Comparison of ENCODE assay signal across 8 cellular contexts in genomic region chr6:125749112-125749863, GRCh38. TPM values are rescaled to one million over a fixed set of nuclear protein-coding genes. Genes with fewer than 3 reads are reported as not detected.
DNase-seq lines count a peak whose midpoint lies in the region; ATAC-seq and TF ChIP-seq lines count a peak whose summit lies in the region.

Gene HEY2, plus strand, starts transcription at chr6:125749632. Its CDS starts 145 bp downstream, at chr6:125749777.

- H3K4me2 ChIP-seq in MM.1S (ENCODE audit: low read depth, low read length), result peak within 1 kb of the TSS; percentile 89
- peak within 1 kb of the TSS; percentile 93 for H3K4me2 ChIP-seq in SU-DHL-6 (ENCODE audit: low read depth, low read length, poor library complexity, severe bottlenecking)

- no peaks in the 10 kb centered on the region for H3K79me2 ChIP-seq in MM.1S (ENCODE audit: low read length)
- H3K79me2 ChIP-seq in SU-DHL-6 (ENCODE audit: insufficient read depth, low read length), result no peaks in the 10 kb centered on the region

- H3K27ac Mint-ChIP-seq in osteocyte (ENCODE audit: unreplicated experiment), result peak within 1 kb of the TSS; percentile 97

- peak within 1 kb of the TSS; percentile 88 for H2AFZ ChIP-seq in MM.1S (ENCODE audit: low read length)
- H2AFZ ChIP-seq in SU-DHL-6 (ENCODE audit: low read depth, low read length, severe bottlenecking), result peak within 1 kb of the TSS; percentile 86

- peaks cover 21% of the 10 kb centered on the region for H3K4me1 ChIP-seq in HAP-1
- H3K4me1 ChIP-seq in MM.1S (ENCODE audit: low read length), result peaks cover 6% of the 10 kb centered on the region; the same call in 1 of the 2 replicates
- H3K4me1 ChIP-seq in testis, result peaks cover 6% of the 10 kb centered on the region

- peaks cover 63% of the 10 kb centered on the region for H3K4me1 Mint-ChIP-seq in osteocyte (ENCODE audit: unreplicated experiment)

- H3K27ac ChIP-seq in MM.1S (ENCODE audit: low read length), result peak within 1 kb of the TSS; percentile 94
- no peak within 1 kb of the TSS for H3K27ac ChIP-seq in SU-DHL-6 (ENCODE audit: low read depth, low read length)
- peak within 1 kb of the TSS; percentile 83 to 90 for H3K27ac ChIP-seq in testis

- TF ChIP-seq CTCF in MM.1S (IDR thresholded peaks at IDR 0.05; ENCODE audit: low read length) (no peak), SU-DHL-6 (IDR thresholded peaks at IDR 0.05; ENCODE audit: insufficient read depth, low read length, poor library complexity, severe bottlenecking) (no peak), osteocyte (IDR thresholded peaks at IDR 0.05) (peak; percentile 8), testis (IDR thresholded peaks at IDR 0.05) (peak in 1 of 3 experiments; percentile 5)

- no peaks in the 10 kb centered on the region for H3K27me3 Mint-ChIP-seq in osteocyte (ENCODE audit: unreplicated experiment)

- H3K36me3 ChIP-seq in HAP-1 (replicated peaks) (no peaks in the 10 kb centered on the region), MM.1S (replicated peaks; ENCODE audit: insufficient read depth, low read length) (no peaks in the 10 kb centered on the region), SU-DHL-6 (ENCODE audit: low read length) (no peaks in the 10 kb centered on the region), testis (ENCODE audit: low read depth, missing control alignments) (no peaks in the 10 kb centered on the region)

- no peaks in the 10 kb centered on the region for H3K9me2 ChIP-seq in MM.1S (replicated peaks; ENCODE audit: insufficient read depth, low read length)
- H3K9me2 ChIP-seq in SU-DHL-6 (replicated peaks; ENCODE audit: insufficient read depth, low read length), result no peaks in the 10 kb centered on the region

- peaks cover 42% of the 10 kb centered on the region for H3F3A ChIP-seq in MM.1S (ENCODE audit: insufficient read depth, low read length)
- H3F3A ChIP-seq in SU-DHL-6 (ENCODE audit: insufficient read depth), result peaks cover 26% of the 10 kb centered on the region

- no peaks in the 10 kb centered on the region for H3K9me3 Mint-ChIP-seq in osteocyte (ENCODE audit: unreplicated experiment)

- DNase-seq in GDM1 (lab: John Stamatoyannopoulos, UW), result peak; percentile 53
- peak; percentile 81 to 90 for DNase-seq in HAP-1 (ENCODE audit: low spot score in 2 of 2)
- peak; percentile 95 for DNase-seq in MM.1S
- peak; percentile 58 for DNase-seq in activated naive CD8-positive, alpha-beta T cell treated with anti-CD3 and anti-CD28 coated beads, Interleukin-2, amount 50 U/mL, for 16 hours (ENCODE audit: low read depth, low spot score)
- peak; percentile 97 for DNase-seq in Right ventricle myocardium inferior (ENCODE audit: missing footprints)
- peak; percentile 99 for DNase-seq in osteocyte (ENCODE audit: extremely low spot score, unreplicated experiment)
- peak; percentile 94 for DNase-seq in testis

- H4K20me1 ChIP-seq in MM.1S (ENCODE audit: insufficient read depth, low read length), result no peaks in the 10 kb centered on the region
- H4K20me1 ChIP-seq in SU-DHL-6 (ENCODE audit: low read depth, low read length), result no peaks in the 10 kb centered on the region

- intact Hi-C loops in Right ventricle myocardium inferior (cut with DNase I) (loop anchor here (2.0 kb wide), 1 partner anchor 164 kb away; no protein-coding TSS in a partner anchor), testis (cut with DNase I; ENCODE audit: low total_unique reads) (no loop called here)

- H3K27me3 ChIP-seq in HAP-1 (ENCODE audit: low read depth) (peaks cover 91% of the 10 kb centered on the region), MM.1S (replicated peaks; ENCODE audit: insufficient read depth, low read length) (no peaks in the 10 kb centered on the region), SU-DHL-6 (ENCODE audit: low read length) (no peaks in the 10 kb centered on the region), testis (no peaks in the 10 kb centered on the region)

- H3K4me3 Mint-ChIP-seq in osteocyte (ENCODE audit: unreplicated experiment), result peak within 1 kb of the TSS; percentile 95

- H3K9me3 ChIP-seq in HAP-1, result no peaks in the 10 kb centered on the region
- no peaks in the 10 kb centered on the region for H3K9me3 ChIP-seq in MM.1S (replicated peaks; ENCODE audit: insufficient read depth, low read length)
- H3K9me3 ChIP-seq in SU-DHL-6 (ENCODE audit: insufficient read depth, low read length), result no peaks in the 10 kb centered on the region
- H3K9me3 ChIP-seq in testis, result no peaks in the 10 kb centered on the region

- ATAC-seq in Right ventricle myocardium inferior, result peak; percentile 94

- peaks cover 20% of the 10 kb centered on the region for H3K36me3 Mint-ChIP-seq in osteocyte (ENCODE audit: unreplicated experiment)

- H3K4me3 ChIP-seq in HAP-1 (peak within 1 kb of the TSS; percentile 37), MM.1S (ENCODE audit: low read length) (peak within 1 kb of the TSS; percentile 90), SU-DHL-6 (ENCODE audit: insufficient read depth, low read length, poor library complexity, severe bottlenecking) (peak within 1 kb of the TSS; percentile 70), testis (peak within 1 kb of the TSS; percentile 60 to 80)

- TF ChIP-seq POLR2A in testis (IDR thresholded peaks at IDR 0.05), result peak; percentile 17

- in situ Hi-C loops in HAP-1 (cut with MboI; ENCODE audit: low sequenced_read_pairs), result no loop called here

- WGBS in testis, 2 donors, result 0% methylated on average over 3 to 71 of the region's 103 CpGs

- peak within 1 kb of the TSS; percentile 94 for H3K9ac ChIP-seq in MM.1S (ENCODE audit: low read length)
- H3K9ac ChIP-seq in SU-DHL-6 (ENCODE audit: low read length), result peak within 1 kb of the TSS; percentile 63

RNA-seq across cellular contexts. Expression of gene HEY2, which starts in this region (rescaled TPM):
- 57.5 TPM for total RNA-seq in Right ventricle myocardium inferior
- 22.7 and 25.8 TPM in 2 replicates for total RNA-seq in osteocyte
- total RNA-seq in testis, result 1 to 10 TPM; 7.3 to 8.7 TPM
- 12.3 TPM for polyA plus RNA-seq in testis (ENCODE audit: insufficient read depth, low read depth, low replicate concordance)

Comparison
In these comparisons a context has a peak if more than half of its experiments do, and no peak if none do; other contexts are left out.
1. H3K4me3 ChIP-seq: peak in every context shown above with its lines; median percentile 90 in MM.1S; 70 in SU-DHL-6; 70 in testis; 37 in HAP-1.